ENCODE assay signal across 1 cellular context in the genomic region with DNA sequence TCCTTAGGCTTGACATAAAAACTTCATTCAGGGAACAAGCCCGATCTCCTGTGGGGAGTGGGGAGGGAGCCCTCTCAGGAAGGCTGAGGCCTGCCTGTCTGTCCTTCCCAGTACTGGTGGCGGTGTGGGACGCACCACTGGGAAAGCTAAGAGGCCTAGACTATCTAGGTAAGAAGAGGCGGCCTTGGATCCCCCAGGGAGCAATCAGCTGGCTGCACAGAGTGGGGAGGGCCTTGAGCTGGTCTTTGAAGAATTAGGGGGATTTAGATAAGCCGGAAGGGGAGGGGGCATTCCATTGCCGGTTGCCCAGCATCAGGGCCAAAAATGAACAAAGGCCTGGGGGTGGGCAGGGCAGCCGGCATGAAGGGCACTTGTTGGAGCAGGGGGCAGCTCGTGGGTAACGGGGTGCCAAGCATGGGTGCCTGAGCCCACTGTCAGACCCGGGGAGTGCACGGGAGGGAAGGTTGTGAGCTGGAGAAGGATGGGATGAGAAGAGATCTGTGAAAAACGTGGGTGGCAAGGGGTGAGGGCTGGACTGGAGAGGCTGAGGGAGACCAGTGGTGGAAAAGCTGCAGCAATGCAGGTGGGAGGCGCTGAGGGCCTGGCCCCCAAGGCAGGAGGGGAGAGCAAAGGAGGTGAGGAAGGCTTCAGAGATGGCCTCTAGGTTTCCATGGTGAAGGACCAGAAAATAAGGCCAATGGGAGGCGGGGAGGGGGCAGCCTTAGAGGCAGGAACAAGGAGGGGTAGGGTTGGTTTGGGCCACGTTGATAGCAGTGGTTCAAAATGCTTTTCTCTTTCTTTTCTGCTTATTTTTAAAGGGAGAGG.
TF ChIP-seq lines count a peak whose summit lies in the region.

No MANE protein-coding gene starts in this region.

TF ChIP-seq in HepG2, 621 proteins besides CTCF, POLR2A, EP300 and RAD21 (continued from another document and continues in another):
- TF ChIP-seq, protein P1, sequence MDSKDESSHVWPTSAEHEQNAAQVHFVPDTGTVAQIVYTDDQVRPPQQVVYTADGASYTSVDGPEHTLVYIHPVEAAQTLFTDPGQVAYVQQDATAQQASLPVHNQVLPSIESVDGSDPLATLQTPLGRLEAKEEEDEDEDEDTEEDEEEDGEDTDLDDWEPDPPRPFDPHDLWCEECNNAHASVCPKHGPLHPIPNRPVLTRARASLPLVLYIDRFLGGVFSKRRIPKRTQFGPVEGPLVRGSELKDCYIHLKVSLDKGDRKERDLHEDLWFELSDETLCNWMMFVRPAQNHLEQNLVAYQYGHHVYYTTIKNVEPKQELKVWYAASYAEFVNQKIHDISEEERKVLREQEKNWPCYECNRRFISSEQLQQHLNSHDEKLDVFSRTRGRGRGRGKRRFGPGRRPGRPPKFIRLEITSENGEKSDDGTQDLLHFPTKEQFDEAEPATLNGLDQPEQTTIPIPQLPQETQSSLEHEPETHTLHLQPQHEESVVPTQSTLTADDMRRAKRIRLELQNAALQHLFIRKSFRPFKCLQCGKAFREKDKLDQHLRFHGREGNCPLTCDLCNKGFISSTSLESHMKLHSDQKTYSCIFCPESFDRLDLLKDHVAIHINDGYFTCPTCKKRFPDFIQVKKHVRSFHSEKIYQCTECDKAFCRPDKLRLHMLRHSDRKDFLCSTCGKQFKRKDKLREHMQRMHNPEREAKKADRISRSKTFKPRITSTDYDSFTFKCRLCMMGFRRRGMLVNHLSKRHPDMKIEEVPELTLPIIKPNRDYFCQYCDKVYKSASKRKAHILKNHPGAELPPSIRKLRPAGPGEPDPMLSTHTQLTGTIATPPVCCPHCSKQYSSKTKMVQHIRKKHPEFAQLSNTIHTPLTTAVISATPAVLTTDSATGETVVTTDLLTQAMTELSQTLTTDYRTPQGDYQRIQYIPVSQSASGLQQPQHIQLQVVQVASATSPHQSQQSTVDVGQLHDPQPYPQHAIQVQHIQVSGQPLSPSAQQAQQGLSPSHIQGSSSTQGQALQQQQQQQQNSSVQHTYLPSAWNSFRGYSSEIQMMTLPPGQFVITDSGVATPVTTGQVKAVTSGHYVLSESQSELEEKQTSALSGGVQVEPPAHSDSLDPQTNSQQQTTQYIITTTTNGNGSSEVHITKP (CRISPR knock-in tag; IDR thresholded peaks at IDR 0.05; ENCODE audit: low read depth), result no peak
- TF ChIP-seq ZBTB38 (CRISPR knock-in tag; IDR thresholded peaks at IDR 0.05) (no peak; the same call in none of the 2 replicates), GPN1 (CRISPR knock-in tag; IDR thresholded peaks at IDR 0.05; ENCODE audit: borderline replicate concordance) (no peak), MAZ (IDR thresholded peaks at IDR 0.05; ENCODE audit: borderline replicate concordance, low read depth, low read length) (no peak), MAZ (CRISPR knock-in tag; IDR thresholded peaks at IDR 0.05; ENCODE audit: low read depth) (no peak), ZNF501 (CRISPR knock-in tag; IDR thresholded peaks at IDR 0.05) (no peak), ZNF558 (CRISPR knock-in tag; IDR thresholded peaks at IDR 0.05; ENCODE audit: borderline replicate concordance) (no peak), MXD4 (CRISPR knock-in tag; IDR thresholded peaks at IDR 0.05) (no peak), RELA (CRISPR knock-in tag; IDR thresholded peaks at IDR 0.05) (no peak), ATRX (CRISPR knock-in tag; IDR thresholded peaks at IDR 0.05; ENCODE audit: borderline replicate concordance) (no peak), ZNF253 (CRISPR knock-in tag; IDR thresholded peaks at IDR 0.05; ENCODE audit: borderline replicate concordance) (no peak), BHLHE40 (IDR thresholded peaks at IDR 0.05; ENCODE audit: low read length) (no peak), SSRP1 (CRISPR knock-in tag; IDR thresholded peaks at IDR 0.05) (no peak), TGIF2 (CRISPR knock-in tag; IDR thresholded peaks at IDR 0.05) (no peak), ZNF562 (CRISPR knock-in tag; IDR thresholded peaks at IDR 0.05; ENCODE audit: borderline replicate concordance) (no peak), NFYB (CRISPR knock-in tag; IDR thresholded peaks at IDR 0.05) (no peak), ZFP90 (CRISPR knock-in tag; IDR thresholded peaks at IDR 0.05; ENCODE audit: borderline replicate concordance) (no peak), ARNT2 (CRISPR knock-in tag; IDR thresholded peaks at IDR 0.05; ENCODE audit: low read depth) (no peak), ZSCAN31 (CRISPR knock-in tag; IDR thresholded peaks at IDR 0.05; ENCODE audit: low read depth) (no peak), ZNF282 (IDR thresholded peaks at IDR 0.05; ENCODE audit: partially characterized antibody) (no peak), ZBTB8A (CRISPR knock-in tag; IDR thresholded peaks at IDR 0.05; ENCODE audit: borderline replicate concordance, low read depth) (no peak), NCOA2 (CRISPR knock-in tag; IDR thresholded peaks at IDR 0.05) (peak; percentile 75), SP2 (CRISPR knock-in tag; IDR thresholded peaks at IDR 0.05) (no peak), ZNF672 (CRISPR knock-in tag; IDR thresholded peaks at IDR 0.05) (no peak), STAG1 (CRISPR knock-in tag; IDR thresholded peaks at IDR 0.05) (no peak), KLF15 (CRISPR knock-in tag; IDR thresholded peaks at IDR 0.05; ENCODE audit: borderline replicate concordance) (no peak), SMAD9 (CRISPR knock-in tag; IDR thresholded peaks at IDR 0.05) (no peak), TCF7 (IDR thresholded peaks at IDR 0.05; ENCODE audit: low read depth) (peak; percentile 79), ZNF264 (CRISPR knock-in tag; IDR thresholded peaks at IDR 0.05) (no peak), EZH2 (conservative IDR thresholded peaks at IDR 0.05; ENCODE audit: low read depth, low read length) (no peak)
- TF ChIP-seq, protein P2, sequence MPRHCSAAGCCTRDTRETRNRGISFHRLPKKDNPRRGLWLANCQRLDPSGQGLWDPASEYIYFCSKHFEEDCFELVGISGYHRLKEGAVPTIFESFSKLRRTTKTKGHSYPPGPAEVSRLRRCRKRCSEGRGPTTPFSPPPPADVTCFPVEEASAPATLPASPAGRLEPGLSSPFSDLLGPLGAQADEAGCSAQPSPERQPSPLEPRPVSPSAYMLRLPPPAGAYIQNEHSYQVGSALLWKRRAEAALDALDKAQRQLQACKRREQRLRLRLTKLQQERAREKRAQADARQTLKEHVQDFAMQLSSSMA (CRISPR knock-in tag; IDR thresholded peaks at IDR 0.05), result no peak
- TF ChIP-seq, protein P3, sequence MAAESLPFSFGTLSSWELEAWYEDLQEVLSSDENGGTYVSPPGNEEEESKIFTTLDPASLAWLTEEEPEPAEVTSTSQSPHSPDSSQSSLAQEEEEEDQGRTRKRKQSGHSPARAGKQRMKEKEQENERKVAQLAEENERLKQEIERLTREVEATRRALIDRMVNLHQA (CRISPR knock-in tag; IDR thresholded peaks at IDR 0.05), result no peak
- TF ChIP-seq, protein P4, sequence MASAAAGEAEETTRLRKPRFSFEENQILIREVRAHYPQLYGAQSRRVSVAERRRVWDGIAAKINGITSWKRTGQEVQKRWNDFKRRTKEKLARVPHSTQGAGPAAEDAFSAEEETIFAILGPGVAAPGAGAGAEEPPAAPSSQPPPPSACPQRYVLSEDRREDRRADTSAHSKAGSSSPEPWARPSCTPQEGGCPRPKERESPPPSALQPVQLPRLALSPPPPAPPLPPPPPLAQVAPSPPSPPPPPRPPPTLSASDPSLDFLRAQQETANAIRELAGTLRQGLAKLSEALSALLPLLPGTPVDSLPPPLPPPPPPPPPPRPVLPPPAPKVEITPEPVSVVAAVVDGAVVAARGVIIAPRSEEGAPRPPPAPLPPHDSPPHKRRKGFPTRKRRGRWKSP (CRISPR knock-in tag; IDR thresholded peaks at IDR 0.05), result no peak
- TF ChIP-seq, protein P5, sequence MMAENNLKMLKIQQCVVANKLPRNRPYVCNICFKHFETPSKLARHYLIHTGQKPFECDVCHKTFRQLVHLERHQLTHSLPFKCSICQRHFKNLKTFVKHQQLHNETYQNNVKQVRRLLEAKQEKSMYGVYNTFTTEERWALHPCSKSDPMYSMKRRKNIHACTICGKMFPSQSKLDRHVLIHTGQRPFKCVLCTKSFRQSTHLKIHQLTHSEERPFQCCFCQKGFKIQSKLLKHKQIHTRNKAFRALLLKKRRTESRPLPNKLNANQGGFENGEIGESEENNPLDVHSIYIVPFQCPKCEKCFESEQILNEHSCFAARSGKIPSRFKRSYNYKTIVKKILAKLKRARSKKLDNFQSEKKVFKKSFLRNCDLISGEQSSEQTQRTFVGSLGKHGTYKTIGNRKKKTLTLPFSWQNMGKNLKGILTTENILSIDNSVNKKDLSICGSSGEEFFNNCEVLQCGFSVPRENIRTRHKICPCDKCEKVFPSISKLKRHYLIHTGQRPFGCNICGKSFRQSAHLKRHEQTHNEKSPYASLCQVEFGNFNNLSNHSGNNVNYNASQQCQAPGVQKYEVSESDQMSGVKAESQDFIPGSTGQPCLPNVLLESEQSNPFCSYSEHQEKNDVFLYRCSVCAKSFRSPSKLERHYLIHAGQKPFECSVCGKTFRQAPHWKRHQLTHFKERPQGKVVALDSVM (CRISPR knock-in tag; IDR thresholded peaks at IDR 0.05), result no peak
- TF ChIP-seq, protein P6, sequence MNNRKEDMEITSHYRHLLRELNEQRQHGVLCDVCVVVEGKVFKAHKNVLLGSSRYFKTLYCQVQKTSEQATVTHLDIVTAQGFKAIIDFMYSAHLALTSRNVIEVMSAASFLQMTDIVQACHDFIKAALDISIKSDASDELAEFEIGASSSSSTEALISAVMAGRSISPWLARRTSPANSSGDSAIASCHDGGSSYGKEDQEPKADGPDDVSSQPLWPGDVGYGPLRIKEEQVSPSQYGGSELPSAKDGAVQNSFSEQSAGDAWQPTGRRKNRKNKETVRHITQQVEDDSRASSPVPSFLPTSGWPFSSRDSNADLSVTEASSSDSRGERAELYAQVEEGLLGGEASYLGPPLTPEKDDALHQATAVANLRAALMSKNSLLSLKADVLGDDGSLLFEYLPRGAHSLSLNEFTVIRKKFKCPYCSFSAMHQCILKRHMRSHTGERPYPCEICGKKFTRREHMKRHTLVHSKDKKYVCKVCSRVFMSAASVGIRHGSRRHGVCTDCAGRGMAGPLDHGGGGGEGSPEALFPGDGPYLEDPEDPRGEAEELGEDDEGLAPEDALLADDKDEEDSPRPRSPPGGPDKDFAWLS (CRISPR knock-in tag; IDR thresholded peaks at IDR 0.05; ENCODE audit: borderline replicate concordance), result no peak
- TF ChIP-seq, protein P7, sequence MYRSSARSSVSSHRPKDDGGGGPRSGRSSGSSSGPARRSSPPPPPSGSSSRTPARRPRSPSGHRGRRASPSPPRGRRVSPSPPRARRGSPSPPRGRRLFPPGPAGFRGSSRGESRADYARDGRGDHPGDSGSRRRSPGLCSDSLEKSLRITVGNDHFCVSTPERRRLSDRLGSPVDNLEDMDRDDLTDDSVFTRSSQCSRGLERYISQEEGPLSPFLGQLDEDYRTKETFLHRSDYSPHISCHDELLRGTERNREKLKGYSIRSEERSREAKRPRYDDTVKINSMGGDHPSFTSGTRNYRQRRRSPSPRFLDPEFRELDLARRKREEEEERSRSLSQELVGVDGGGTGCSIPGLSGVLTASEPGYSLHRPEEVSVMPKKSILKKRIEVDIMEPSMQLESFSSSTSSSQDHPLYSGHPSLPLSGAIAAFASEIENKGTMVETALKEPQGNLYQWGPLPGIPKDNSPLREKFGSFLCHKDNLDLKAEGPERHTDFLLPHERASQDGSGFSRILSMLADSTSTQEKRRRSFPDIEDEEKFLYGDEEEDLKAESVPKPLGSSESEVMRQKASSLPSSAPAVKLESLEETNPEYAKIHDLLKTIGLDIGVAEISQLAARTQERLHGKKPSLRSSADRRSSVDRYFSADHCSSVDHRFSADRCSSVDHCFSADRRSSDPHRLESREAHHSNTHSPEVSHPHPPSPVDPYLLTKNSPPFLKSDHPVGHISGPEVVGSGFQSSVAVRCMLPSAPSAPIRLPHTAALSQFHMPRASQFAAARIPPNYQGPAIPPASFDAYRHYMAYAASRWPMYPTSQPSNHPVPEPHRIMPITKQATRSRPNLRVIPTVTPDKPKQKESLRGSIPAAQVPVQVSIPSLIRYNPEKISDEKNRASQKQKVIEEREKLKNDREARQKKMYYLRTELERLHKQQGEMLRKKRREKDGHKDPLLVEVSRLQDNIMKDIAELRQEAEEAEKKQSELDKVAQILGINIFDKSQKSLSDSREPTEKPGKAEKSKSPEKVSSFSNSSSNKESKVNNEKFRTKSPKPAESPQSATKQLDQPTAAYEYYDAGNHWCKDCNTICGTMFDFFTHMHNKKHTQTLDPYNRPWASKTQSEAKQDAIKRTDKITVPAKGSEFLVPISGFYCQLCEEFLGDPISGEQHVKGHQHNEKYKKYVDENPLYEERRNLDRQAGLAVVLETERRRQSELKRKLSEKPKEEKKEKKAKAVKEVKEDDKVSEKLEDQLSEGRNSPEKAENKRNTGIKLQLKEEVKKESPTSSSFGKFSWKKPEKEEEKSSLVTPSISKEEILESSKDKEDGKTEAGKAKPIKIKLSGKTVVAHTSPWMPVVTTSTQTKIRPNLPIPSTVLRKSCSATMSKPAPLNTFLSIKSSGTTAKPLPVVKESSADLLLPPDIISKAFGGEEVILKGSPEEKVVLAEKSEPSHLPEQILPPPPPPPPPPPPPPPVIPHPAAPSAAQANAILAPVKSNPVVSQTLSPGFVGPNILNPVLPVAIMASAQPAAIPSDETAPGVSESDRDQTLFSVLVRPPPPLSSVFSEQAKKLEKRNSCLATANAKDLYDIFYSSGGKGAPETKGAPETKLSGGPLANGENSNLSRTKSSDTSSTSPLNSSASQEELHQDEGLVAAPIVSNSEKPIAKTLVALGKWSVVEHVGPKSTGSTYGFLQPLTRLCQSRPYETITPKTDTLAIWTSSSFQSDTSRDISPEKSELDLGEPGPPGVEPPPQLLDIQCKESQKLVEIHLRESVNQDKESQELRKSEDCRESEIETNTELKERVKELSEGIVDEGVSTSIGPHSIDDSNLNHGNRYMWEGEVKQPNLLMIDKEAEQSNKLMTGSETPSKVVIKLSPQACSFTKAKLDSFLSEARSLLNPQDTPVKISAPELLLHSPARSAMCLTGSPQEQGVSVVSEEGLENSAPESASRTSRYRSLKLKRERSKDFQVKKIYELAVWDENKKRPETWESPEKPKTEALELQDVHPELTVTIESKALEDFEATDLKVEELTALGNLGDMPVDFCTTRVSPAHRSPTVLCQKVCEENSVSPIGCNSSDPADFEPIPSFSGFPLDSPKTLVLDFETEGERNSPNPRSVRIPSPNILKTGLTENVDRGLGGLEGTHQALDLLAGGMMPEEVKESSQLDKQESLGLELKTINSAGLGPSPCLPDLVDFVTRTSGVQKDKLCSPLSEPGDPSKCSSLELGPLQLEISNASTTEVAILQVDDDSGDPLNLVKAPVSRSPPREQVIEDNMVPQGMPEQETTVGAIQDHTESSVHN (CRISPR knock-in tag; IDR thresholded peaks at IDR 0.05), result no peak
- TF ChIP-seq, protein P8, sequence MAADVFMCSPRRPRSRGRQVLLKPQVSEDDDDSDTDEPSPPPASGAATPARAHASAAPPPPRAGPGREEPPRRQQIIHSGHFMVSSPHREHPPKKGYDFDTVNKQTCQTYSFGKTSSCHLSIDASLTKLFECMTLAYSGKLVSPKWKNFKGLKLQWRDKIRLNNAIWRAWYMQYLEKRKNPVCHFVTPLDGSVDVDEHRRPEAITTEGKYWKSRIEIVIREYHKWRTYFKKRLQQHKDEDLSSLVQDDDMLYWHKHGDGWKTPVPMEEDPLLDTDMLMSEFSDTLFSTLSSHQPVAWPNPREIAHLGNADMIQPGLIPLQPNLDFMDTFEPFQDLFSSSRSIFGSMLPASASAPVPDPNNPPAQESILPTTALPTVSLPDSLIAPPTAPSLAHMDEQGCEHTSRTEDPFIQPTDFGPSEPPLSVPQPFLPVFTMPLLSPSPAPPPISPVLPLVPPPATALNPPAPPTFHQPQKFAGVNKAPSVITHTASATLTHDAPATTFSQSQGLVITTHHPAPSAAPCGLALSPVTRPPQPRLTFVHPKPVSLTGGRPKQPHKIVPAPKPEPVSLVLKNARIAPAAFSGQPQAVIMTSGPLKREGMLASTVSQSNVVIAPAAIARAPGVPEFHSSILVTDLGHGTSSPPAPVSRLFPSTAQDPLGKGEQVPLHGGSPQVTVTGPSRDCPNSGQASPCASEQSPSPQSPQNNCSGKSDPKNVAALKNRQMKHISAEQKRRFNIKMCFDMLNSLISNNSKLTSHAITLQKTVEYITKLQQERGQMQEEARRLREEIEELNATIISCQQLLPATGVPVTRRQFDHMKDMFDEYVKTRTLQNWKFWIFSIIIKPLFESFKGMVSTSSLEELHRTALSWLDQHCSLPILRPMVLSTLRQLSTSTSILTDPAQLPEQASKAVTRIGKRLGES (CRISPR knock-in tag; IDR thresholded peaks at IDR 0.05; ENCODE audit: borderline replicate concordance), result no peak
